ENCODE assay signal across 1 cellular context in genomic region chr17:55690105-55690508, GRCh38.
TF ChIP-seq lines count a peak whose summit lies in the region.

No MANE protein-coding gene starts in this region.

TF ChIP-seq in SK-N-SH treated with all-trans-retinoic acid at 6 μM for 48 hours, 23 proteins besides CTCF, POLR2A, EP300 and RAD21 (continued from another document):
- no peak for TF ChIP-seq PATZ1 (CRISPR knock-in tag; IDR thresholded peaks at IDR 0.05; ENCODE audit: borderline replicate concordance)
- TF ChIP-seq ZFP30 (CRISPR knock-in tag; IDR thresholded peaks at IDR 0.05) = peak; percentile 19; the same call in 1 of the 2 replicates
- TF ChIP-seq ZNF70 (CRISPR knock-in tag; IDR thresholded peaks at IDR 0.05) = peak; percentile 99
- no peak; the same call in 1 of the 2 replicates for TF ChIP-seq ZNF565 (CRISPR knock-in tag; conservative IDR thresholded peaks at IDR 0.05; ENCODE audit: low read depth)
- TF ChIP-seq TSHZ2 (CRISPR knock-in tag; IDR thresholded peaks at IDR 0.05) = peak; percentile 96
